Comparison of ENCODE assay signal across 1 cellular context in the genomic region with DNA sequence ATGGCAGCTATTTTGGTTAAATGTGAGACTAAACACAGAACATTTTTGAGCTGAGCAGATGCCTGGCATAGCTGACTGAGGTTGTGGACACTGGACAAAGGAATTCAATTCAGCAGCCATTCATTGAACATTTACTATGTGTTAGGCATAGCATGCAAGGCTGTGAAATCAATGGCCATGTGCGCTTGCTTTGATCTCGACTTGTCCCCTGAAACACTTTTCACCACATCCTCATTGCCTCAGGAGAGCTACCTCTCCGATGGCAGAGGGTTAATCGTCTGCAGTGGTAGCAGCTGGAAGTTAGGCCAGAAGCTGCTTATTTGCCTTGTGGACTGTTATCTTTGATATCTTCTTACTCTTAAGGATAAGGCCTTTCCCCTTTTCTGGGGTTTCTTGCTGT.
TF ChIP-seq lines count a peak whose summit lies in the region.

No MANE protein-coding gene starts in this region.

TF ChIP-seq in H1, 55 proteins besides CTCF, POLR2A, EP300 and RAD21 (continued from another document):
- no peak for TF ChIP-seq TEAD4 (IDR thresholded peaks at IDR 0.05; ENCODE audit: low read depth, low read length)
